In the genomic region with DNA sequence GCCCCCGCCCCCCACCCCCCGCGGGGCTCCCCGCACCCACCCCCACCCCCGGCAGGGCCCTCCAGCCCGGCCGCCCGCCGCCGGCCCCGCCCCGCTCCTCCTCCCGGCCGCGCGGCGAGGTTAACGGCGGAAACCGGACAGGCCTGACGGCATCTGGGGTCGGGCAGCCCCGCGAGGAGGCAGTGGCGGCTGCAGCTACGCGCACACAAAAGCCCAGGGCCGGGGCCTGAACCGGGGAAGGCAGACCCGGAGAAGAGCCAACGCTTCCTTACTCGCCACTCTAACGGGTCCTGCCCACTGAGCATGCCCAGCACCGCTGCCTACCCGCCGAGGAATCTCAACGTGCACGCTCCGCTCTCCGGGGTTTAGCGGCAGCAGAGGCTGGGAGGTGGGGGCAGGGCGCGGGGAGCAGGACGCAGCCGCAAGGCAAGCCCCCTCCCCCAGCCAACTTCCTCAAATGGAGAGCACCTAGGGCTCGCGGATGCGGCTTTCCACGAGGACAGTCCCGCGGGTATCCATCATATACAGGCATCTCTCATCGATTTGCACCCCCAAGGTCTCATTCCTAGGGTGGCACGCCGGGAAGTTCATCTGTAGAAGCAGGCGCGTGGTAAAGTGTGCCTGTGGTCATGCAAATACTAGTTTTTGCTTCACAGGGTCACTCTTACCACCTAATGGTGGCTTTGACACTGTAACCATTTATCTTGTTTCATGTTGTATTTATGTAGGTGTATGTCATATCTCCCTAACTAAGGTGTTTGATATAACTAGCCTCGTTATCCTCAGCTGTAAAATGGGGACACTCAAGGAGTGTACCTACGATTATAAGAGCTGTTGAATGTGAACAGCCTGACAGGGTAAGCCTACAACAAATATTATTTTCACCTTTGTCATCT, we compare ENCODE assay signal across 8 cellular contexts.
DNase-seq lines count a peak whose midpoint lies in the region; ATAC-seq lines count a peak whose summit lies in the region.

A gene (minus strand): TSS at position 339 of the 896 bp plus-strand sequence. CDS start 761 bp downstream, outside the sequence.

- H3K4me1 ChIP-seq in BLaER1 treated with 17β-estradiol and CSF1 and Interleukin-3, amounts not matched to agents 10 nM and 100 nM, result peaks cover 28 to 46% (median 35%) of the 10 kb centered on the region in 10 experiments

- peak within 1 kb of the TSS; percentile 79 to 94 (median 89) for H3K4me2 ChIP-seq in BLaER1 treated with 17β-estradiol and CSF1 and Interleukin-3, amounts not matched to agents 10 nM and 100 nM

- H3K27me3 ChIP-seq in BLaER1 treated with 17β-estradiol and CSF1 and Interleukin-3, amounts not matched to agents 10 nM and 100 nM, result no peaks in the 10 kb centered on the region

- H4K20me1 ChIP-seq in BLaER1 treated with 17β-estradiol and CSF1 and Interleukin-3, amounts not matched to agents 10 nM and 100 nM, result peaks cover 32 to 40% (median 39%) of the 10 kb centered on the region in 11 experiments; a peak in 21 of 22 replicates

- DNase-seq in NCI-H524 treated with DMSO at 0.1 percent for 48 hours (lab: John Stamatoyannopoulos, UW), result peak; percentile 91
- peak; percentile 89 to 91 for DNase-seq in activated CD4-positive, alpha-beta T cell treated with anti-CD3 and anti-CD28 coated beads for 4 hours
- DNase-seq in kidney tubule cell (ENCODE audit: low spot score), result peak; percentile 95
- DNase-seq in stimulated activated CD4-positive, alpha-beta T cell treated with anti-CD3 and anti-CD28 coated beads, Interleukin-1b, Interleukin-23, amount 100 ng/mL, for 1 hour (ENCODE audit: low read depth in 2 of 2), result peak; percentile 77 to 88

- ATAC-seq in GM19324 (IDR thresholded peaks at IDR 0.05; ENCODE audit: low FRiP score, unreplicated experiment) (peak; percentile 72), HG03460 (IDR thresholded peaks at IDR 0.05; ENCODE audit: unreplicated experiment) (peak; percentile 62)

- peak within 1 kb of the TSS; percentile 88 to 100 (median 96) for H3K4me3 ChIP-seq in BLaER1 treated with 17β-estradiol and CSF1 and Interleukin-3, amounts not matched to agents 10 nM and 100 nM

- no peaks in the 10 kb centered on the region for H3K9me3 ChIP-seq in BLaER1 treated with 17β-estradiol and CSF1 and Interleukin-3, amounts not matched to agents 10 nM and 100 nM (replicated peaks in 1 of 11)

- H3K27ac ChIP-seq in BLaER1 treated with 17β-estradiol and CSF1 and Interleukin-3, amounts not matched to agents 10 nM and 100 nM, result peak within 1 kb of the TSS; percentile 77 to 99 (median 96)
- H3K27ac ChIP-seq in cingulate gyrus (ENCODE audit: low read depth, low read length), result peak within 1 kb of the TSS; percentile 97

- H3K36me3 ChIP-seq in BLaER1 treated with 17β-estradiol and CSF1 and Interleukin-3, amounts not matched to agents 10 nM and 100 nM, result peaks cover 4 to 20% (median 9%) of the 10 kb centered on the region in 11 experiments; a peak in 16 of 22 replicates

- H3K9ac ChIP-seq in BLaER1 treated with 17β-estradiol and CSF1 and Interleukin-3, amounts not matched to agents 10 nM and 100 nM, result peak within 1 kb of the TSS; percentile 93 to 99 (median 97)

Comparison
In these comparisons a context has a peak if more than half of its experiments do, and no peak if none do; other contexts are left out.
1. Peak in every context shown above with its lines: DNase-seq, ATAC-seq, H3K4me3 ChIP-seq and H3K27ac ChIP-seq.